8 cellular contexts compared by ENCODE assay signal in genomic region chr1:206717237-206717989, GRCh38.
A peak's percentile ranks its signal among the peaks of the same experiment; 100 is the strongest.
DNase-seq lines count a peak whose midpoint lies in the region; ATAC-seq and TF ChIP-seq lines count a peak whose summit lies in the region.

No MANE protein-coding gene starts in this region.

- TF ChIP-seq CTCF in neutrophil (IDR thresholded peaks at IDR 0.05) (no peak), WERI-Rb-1 (IDR thresholded peaks at IDR 0.05; ENCODE audit: low read depth, low read length) (no peak)

- ATAC-seq in HG03039 (IDR thresholded peaks at IDR 0.05; ENCODE audit: unreplicated experiment) = peak; percentile 67
- ATAC-seq in SK-N-SH treated with all-trans-retinoic acid at 6 μM for 48 hours = no peak

- peaks cover 67 to 93% of the 10 kb centered on the region in 2 experiments for H3K4me1 ChIP-seq in neutrophil (ENCODE audit: control insufficient read depth in 1 of 2, insufficient read depth in 1 of 2, low read depth in 1 of 2, low read length in 1 of 2)

- no peaks in the 10 kb centered on the region for H3K9me3 Mint-ChIP-seq in activated T-cell treated with anti-CD3 and anti-CD28 coated beads, Interleukin-2, amount 50 U/mL, for 24 hours

- H3K4me3 Mint-ChIP-seq in activated T-cell treated with anti-CD3 and anti-CD28 coated beads, Interleukin-2, amount 50 U/mL, for 24 hours = no peak overlapping the region

- H3K27ac Mint-ChIP-seq in activated T-cell treated with anti-CD3 and anti-CD28 coated beads, Interleukin-2, amount 50 U/mL, for 24 hours = peak overlapping the region; percentile 79

- H3K36me3 ChIP-seq in neutrophil (no peaks in the 10 kb centered on the region), WERI-Rb-1 (peaks cover 16% of the 10 kb centered on the region; the same call in 1 of the 2 replicates)

- no peaks in the 10 kb centered on the region for H3K27me3 Mint-ChIP-seq in activated T-cell treated with anti-CD3 and anti-CD28 coated beads, Interleukin-2, amount 50 U/mL, for 24 hours

- DNase-seq in activated T-cell treated with anti-CD3 and anti-CD28 coated beads, Interleukin-2, amount 50 U/mL, for 24 hours = peak; percentile 35
- no peak for DNase-seq in activated T-cell treated with anti-CD3 and anti-CD28 coated beads, Interleukin-2, amount 50 U/mL, for 1 hour
- peak; percentile 26 for DNase-seq in T-helper 22 cell (ENCODE audit: low read depth)
- no peak for DNase-seq in WERI-Rb-1
- DNase-seq in stimulated activated CD4-positive, alpha-beta T cell treated with anti-CD3 and anti-CD28 coated beads, Interleukin-12 subunit alpha, Interleukin-12 subunit beta, amount 100 ng/mL, for 4 hours = no peak

- H3K4me1 Mint-ChIP-seq in activated T-cell treated with anti-CD3 and anti-CD28 coated beads, Interleukin-2, amount 50 U/mL, for 24 hours (ENCODE audit: low read depth) = peaks cover 84% of the 10 kb centered on the region

- no peaks in the 10 kb centered on the region for H3K36me3 Mint-ChIP-seq in activated T-cell treated with anti-CD3 and anti-CD28 coated beads, Interleukin-2, amount 50 U/mL, for 24 hours (ENCODE audit: low read depth)

- H3K9me3 ChIP-seq in neutrophil (no peaks in the 10 kb centered on the region), WERI-Rb-1 (ENCODE audit: severe bottlenecking) (no peaks in the 10 kb centered on the region)

- H3K27ac ChIP-seq in neutrophil (peak overlapping the region; percentile 61), WERI-Rb-1 (no peak overlapping the region)

- no peaks in the 10 kb centered on the region for H3K27me3 ChIP-seq in neutrophil
- no peaks in the 10 kb centered on the region for H3K27me3 ChIP-seq in WERI-Rb-1 (ENCODE audit: insufficient read depth, low read depth, severe bottlenecking)

- H3K4me3 ChIP-seq in neutrophil (ENCODE audit: low read depth in 1 of 2, low read length in 1 of 2) (no peak overlapping the region), WERI-Rb-1 (ENCODE audit: low read depth, low read length) (no peak overlapping the region)

TF ChIP-seq in SK-N-SH treated with all-trans-retinoic acid at 6 μM for 48 hours, 23 proteins besides CTCF, POLR2A, EP300 and RAD21:
- TF ChIP-seq ZFP3 (CRISPR knock-in tag; IDR thresholded peaks at IDR 0.05) (no peak), POU6F1 (CRISPR knock-in tag; IDR thresholded peaks at IDR 0.05; ENCODE audit: borderline replicate concordance, low read depth) (no peak), TOX (CRISPR knock-in tag; IDR thresholded peaks at IDR 0.05; ENCODE audit: borderline replicate concordance) (no peak)

Comparison
In these comparisons a context has a peak if more than half of its experiments do, and no peak if none do; other contexts are left out.
1. DNase-seq: peak in activated T-cell treated with anti-CD3 and anti-CD28 coated beads, Interleukin-2, amount 50 U/mL, for 24 hours (single experiment) and T-helper 22 cell (single experiment); none in activated T-cell treated with anti-CD3 and anti-CD28 coated beads, Interleukin-2, amount 50 U/mL, for 1 hour (single experiment), WERI-Rb-1 (single experiment) and stimulated activated CD4-positive, alpha-beta T cell treated with anti-CD3 and anti-CD28 coated beads, Interleukin-12 subunit alpha, Interleukin-12 subunit beta, amount 100 ng/mL, for 4 hours (single experiment).